In genomic region chr19:1482361-1483066, GRCh38 we compare ENCODE assay signal across 20 cellular contexts. TPM values are rescaled to one million over a fixed set of nuclear protein-coding genes. Genes with fewer than 3 reads are reported as not detected.
"Had no signal": no experiment of that assay in that cellular context is flagged by ENCODE, and none has a peak within 500 bp of the region (broad histone marks: within the 10 kb centered on the region; RNA-seq: fewer than 3 reads in every experiment).

No MANE protein-coding gene starts in this region.

- H3K4me3 Mint-ChIP-seq: activated B cell treated with CpG ODN at 0.5 μM for 24 hours; activated CD8-positive, alpha-beta T cell treated with anti-CD3 and anti-CD28 coated beads, Interleukin-2, amount 10 ng/mL, durations not matched to agents 7 days and 5 days; activated T-cell treated with anti-CD3 and anti-CD28 coated beads, Interleukin-2, amount 50 U/mL, for 72 hours; effector memory CD8-positive, alpha-beta T cell; immature natural killer cell; neural crest cell; stimulated activated naive CD8-positive, alpha-beta T cell treated with anti-CD3 and anti-CD28 coated beads, Interleukin-15, amount 100 ng/mL, for 72 hours had no signal

- DNase-seq: activated B cell treated with CpG ODN at 0.5 μM for 24 hours; activated CD4-positive, alpha-beta T cell treated with anti-CD3 and anti-CD28 coated beads for 48 hours; activated CD8-positive, alpha-beta T cell treated with anti-CD3 and anti-CD28 coated beads, Interleukin-2, amount 10 ng/mL, durations not matched to agents 7 days and 5 days; activated T-cell treated with anti-CD3 and anti-CD28 coated beads, Interleukin-2, amount 50 U/mL, for 72 hours; anterior cingulate cortex; brain microvascular endothelial cell; dermis blood vessel endothelial cell; effector memory CD8-positive, alpha-beta T cell; gastrocnemius medialis; immature natural killer cell; midbrain; stimulated activated CD4-positive, alpha-beta T cell treated with anti-CD3 and anti-CD28 coated beads, Interleukin-1b, Interleukin-23, amount 100 ng/mL, for 48 hours; stimulated activated naive CD8-positive, alpha-beta T cell treated with anti-CD3 and anti-CD28 coated beads, Interleukin-15, amount 100 ng/mL, for 72 hours; T-helper 2 cell had no signal

- H3K9me3 ChIP-seq: gastrocnemius medialis, heart left ventricle, pancreas, upper lobe of left lung had no signal

- H3K4me3 ChIP-seq: gastrocnemius medialis, heart left ventricle, lung, pancreas, upper lobe of left lung had no signal

- H3K27me3 ChIP-seq: brain microvascular endothelial cell, gastrocnemius medialis, heart left ventricle, pancreas, upper lobe of left lung had no signal

- H3K27ac Mint-ChIP-seq: activated B cell treated with CpG ODN at 0.5 μM for 24 hours; activated CD8-positive, alpha-beta T cell treated with anti-CD3 and anti-CD28 coated beads, Interleukin-2, amount 10 ng/mL, durations not matched to agents 7 days and 5 days; activated T-cell treated with anti-CD3 and anti-CD28 coated beads, Interleukin-2, amount 50 U/mL, for 72 hours; effector memory CD8-positive, alpha-beta T cell; stimulated activated naive CD8-positive, alpha-beta T cell treated with anti-CD3 and anti-CD28 coated beads, Interleukin-15, amount 100 ng/mL, for 72 hours had no signal

- ATAC-seq: activated CD8-positive, alpha-beta T cell treated with anti-CD3 and anti-CD28 coated beads, Interleukin-2, amount 10 ng/mL, durations not matched to agents 7 days and 5 days; activated T-cell treated with anti-CD3 and anti-CD28 coated beads, Interleukin-2, amount 50 U/mL, for 72 hours; effector memory CD8-positive, alpha-beta T cell; gastrocnemius medialis; heart left ventricle; pancreas; stimulated activated naive CD8-positive, alpha-beta T cell treated with anti-CD3 and anti-CD28 coated beads, Interleukin-15, amount 100 ng/mL, for 72 hours had no signal

- H3K9me3 Mint-ChIP-seq: activated B cell treated with CpG ODN at 0.5 μM for 24 hours; activated T-cell treated with anti-CD3 and anti-CD28 coated beads, Interleukin-2, amount 50 U/mL, for 72 hours; effector memory CD8-positive, alpha-beta T cell; immature natural killer cell; neural crest cell; stimulated activated naive CD8-positive, alpha-beta T cell treated with anti-CD3 and anti-CD28 coated beads, Interleukin-15, amount 100 ng/mL, for 72 hours had no signal

- H3K27ac ChIP-seq: brain microvascular endothelial cell, gastrocnemius medialis, heart left ventricle, pancreas, upper lobe of left lung had no signal

- H3K27me3 Mint-ChIP-seq: activated B cell treated with CpG ODN at 0.5 μM for 24 hours; effector memory CD8-positive, alpha-beta T cell; stimulated activated naive CD8-positive, alpha-beta T cell treated with anti-CD3 and anti-CD28 coated beads, Interleukin-15, amount 100 ng/mL, for 72 hours had no signal

- H3K36me3 ChIP-seq: brain microvascular endothelial cell, gastrocnemius medialis, pancreas, upper lobe of left lung had no signal

RNA-seq across cellular contexts. Expression of gene ADAMTSL5, which starts 30.3 kb away (rescaled TPM):
- total RNA-seq: activated B cell treated with CpG ODN at 0.5 μM for 24 hours, dermis blood vessel endothelial cell, neural crest cell had no signal

RNA-seq across cellular contexts. Expression of gene APC2, which starts 32.6 kb away (rescaled TPM):
- total RNA-seq: activated CD8-positive, alpha-beta T cell treated with anti-CD3 and anti-CD28 coated beads, Interleukin-2, amount 10 ng/mL, durations not matched to agents 7 days and 5 days; epithelial cell of proximal tubule had no signal
